In the genomic region with DNA sequence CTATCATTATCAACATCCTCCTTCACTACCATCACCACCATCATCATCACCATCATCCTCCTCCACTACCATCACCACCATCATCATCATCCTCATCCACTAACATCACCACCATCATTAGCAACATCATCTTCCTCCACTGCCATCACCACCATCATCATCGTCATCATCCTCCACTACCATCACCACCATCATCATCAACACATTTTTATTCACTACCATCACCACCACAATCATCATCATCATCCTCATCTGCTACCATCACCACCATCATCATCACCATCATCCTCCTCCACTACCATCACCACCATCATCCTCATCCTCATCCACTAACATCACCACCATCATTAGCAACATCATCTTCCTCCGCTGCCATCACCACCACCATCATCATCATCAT, we compare ENCODE assay signal across 5 cellular contexts.
A peak's percentile ranks its signal among the peaks of the same experiment; 100 is the strongest.
DNase-seq lines count a peak whose midpoint lies in the region; ATAC-seq, FAIRE-seq and TF ChIP-seq lines count a peak whose summit lies in the region.
"Not testable (repeated sequence)": the region's sequence is repeated elsewhere in the genome, so short reads cannot be mapped to it uniquely, and the experiment has no call there.

No MANE protein-coding gene starts in this region.

- CTCF ChIA-PET in HEK293 (lab: Yijun Ruan, JAX); GM12878 (lab: Yijun Ruan, JAX); HepG2 (lab: Yijun Ruan, JAX; ENCODE audit: low intra/inter-chr PET ratio, low total read pairs): not testable (repeated sequence)

- DNase-seq in GM12878 (ENCODE audit: low read depth, low spot score); bronchial epithelial cell (ENCODE audit: low read depth); HepG2 (ENCODE audit: low spot score); urothelium cell line (ENCODE audit: low spot score): not testable (repeated sequence)

- BruUV-seq in GM12878 (replicated peaks; lab: Mats Ljungman, UMichigan); HepG2 (replicated peaks; lab: Mats Ljungman, UMichigan): not testable (repeated sequence)

- H3K9ac ChIP-seq in GM12878 (ENCODE audit: control insufficient read depth, insufficient read depth, low read length); HepG2 (ENCODE audit: insufficient read depth, low read depth, low read length): not testable (repeated sequence)

- TF ChIP-seq POLR2A in GM12878 (IDR thresholded peaks at IDR 0.05; ENCODE audit: low read depth, low read length); HepG2 (IDR thresholded peaks at IDR 0.05; ENCODE audit: insufficient read depth in 1 of 2, low read depth in 2 of 2, low read length in 2 of 2): not testable (repeated sequence)

- WGBS in GM12878 (ENCODE audit: insufficient coverage, insufficient replicate concordance, low lambda C conversion rate, missing lambda C conversion rate), result 0% methylated on average over 2 of the region's 2 CpGs
- 3% methylated on average over 2 of the region's 2 CpGs for WGBS in HepG2 (ENCODE audit: low lambda C conversion rate)

- not testable (repeated sequence) for TF ChIP-seq CTCF in HEK293 (tag by site-specific recombination; IDR thresholded peaks at IDR 0.05); GM12878 (IDR thresholded peaks at IDR 0.05 in 2 of 3, conservative IDR thresholded peaks at IDR 0.05 in 1 of 3; ENCODE audit: control insufficient read depth in 2 of 3, extremely low read depth in 1 of 3, insufficient read depth in 1 of 3, low read depth in 3 of 3, low read length in 3 of 3); bronchial epithelial cell (IDR thresholded peaks at IDR 0.05; ENCODE audit: insufficient read depth, low read length, severe bottlenecking); HepG2 (CRISPR knock-in tag; IDR thresholded peaks at IDR 0.05)

- not testable (repeated sequence) for H3K9me3 ChIP-seq in HEK293 (ENCODE audit: control insufficient read depth, insufficient read depth, low read depth, low read length); GM12878 (replicated peaks; ENCODE audit: control insufficient read depth, insufficient read depth, low read length)
- peaks cover 16% of the 10 kb centered on the region for H3K9me3 ChIP-seq in HepG2 (ENCODE audit: low read length)

- RAD21 ChIA-PET in GM12878 (lab: Charles Lee; ENCODE audit: unreplicated experiment), result not testable (repeated sequence)

- TF ChIP-seq RAD21 in GM12878 (IDR thresholded peaks at IDR 0.05; ENCODE audit: insufficient read depth, low read depth, low read length); HepG2 (CRISPR knock-in tag; IDR thresholded peaks at IDR 0.05): not testable (repeated sequence)

- FAIRE-seq in GM12878 (lab: Jason Lieb, UNC) (peak; percentile 80), bronchial epithelial cell (lab: Jason Lieb, UNC) (peak; percentile 23), urothelium cell line (lab: Jason Lieb, UNC) (peak; percentile 99)
- not testable (repeated sequence) for FAIRE-seq in HepG2 (lab: Jason Lieb, UNC)

- not testable (repeated sequence) for H3K79me2 ChIP-seq in GM12878 (ENCODE audit: control insufficient read depth, insufficient read depth, low read length); HepG2 (ENCODE audit: insufficient read depth, low read length)

- intact Hi-C loops in GM12878 (cut with micrococcal nuclease; ENCODE audit: unreplicated experiment); HepG2 (cut with micrococcal nuclease; ENCODE audit: unreplicated experiment): not testable (repeated sequence)

- H3K4me2 ChIP-seq in GM12878 (ENCODE audit: control insufficient read depth, insufficient read depth); HepG2 (ENCODE audit: low read depth, low read length): not testable (repeated sequence)

- not testable (repeated sequence) for H3K27ac ChIP-seq in HEK293 (ENCODE audit: extremely low read depth, low read depth, low read length); GM12878 (ENCODE audit: control insufficient read depth, insufficient read depth); HepG2 (ENCODE audit: extremely low read length, insufficient read depth, low read length)

- not testable (repeated sequence) for H2AFZ ChIP-seq in GM12878 (ENCODE audit: control insufficient read depth, low read depth, low read length); HepG2 (ENCODE audit: low read length)

- in situ Hi-C loops in GM12878 (cut with MboI); HepG2 (cut with HindIII; ENCODE audit: extremely low pct_ligation_motif_present, low pct_unique_long_range_greater_than_20kb): not testable (repeated sequence)

- H4K20me1 ChIP-seq in GM12878 (ENCODE audit: control insufficient read depth, insufficient read depth); HepG2 (ENCODE audit: insufficient read depth, low read length): not testable (repeated sequence)

- not testable (repeated sequence) for H3K4me1 ChIP-seq in HEK293 (ENCODE audit: control insufficient read depth, insufficient read depth, low read length); GM12878 (ENCODE audit: control insufficient read depth, insufficient read depth, low read length); HepG2 (ENCODE audit: insufficient read depth, low read length)

- not testable (repeated sequence) for TF ChIP-seq EP300 in GM12878 (IDR thresholded peaks at IDR 0.05; ENCODE audit: borderline replicate concordance in 1 of 2, control insufficient read depth in 1 of 2, low read depth in 2 of 2, low read length in 2 of 2); HepG2 (IDR thresholded peaks at IDR 0.05; ENCODE audit: low read depth in 2 of 2, low read length in 2 of 2); HepG2 (CRISPR knock-in tag; IDR thresholded peaks at IDR 0.05; ENCODE audit: borderline replicate concordance)

- not testable (repeated sequence) for H3K36me3 ChIP-seq in HEK293 (ENCODE audit: control insufficient read depth in 2 of 2, insufficient read depth in 1 of 2, low read length in 2 of 2); GM12878 (ENCODE audit: control insufficient read depth in 2 of 2, insufficient read depth in 2 of 2, low read length in 1 of 2); bronchial epithelial cell (ENCODE audit: control insufficient read depth, insufficient read depth, low read length); HepG2 (replicated peaks in 1 of 2; ENCODE audit: control insufficient read depth in 1 of 2, insufficient read depth in 2 of 2, low read length in 2 of 2)

- not testable (repeated sequence) for H3K4me3 ChIP-seq in HEK293 (ENCODE audit: low read depth, low read length); GM12878; bronchial epithelial cell (ENCODE audit: low read depth, low read length); HepG2 (replicated peaks in 1 of 3; ENCODE audit: insufficient read depth in 1 of 3, low read depth in 2 of 3, low read length in 3 of 3)

- H3K27me3 ChIP-seq in GM12878 (replicated peaks in 1 of 2; ENCODE audit: control insufficient read depth in 2 of 2, insufficient read depth in 2 of 2, low read length in 1 of 2); bronchial epithelial cell (ENCODE audit: control insufficient read depth, insufficient read depth, low read length); HepG2 (ENCODE audit: control insufficient read depth in 1 of 2, insufficient read depth in 2 of 2, low read length in 2 of 2): not testable (repeated sequence)

- POLR2A ChIA-PET in HEK293 (lab: Yijun Ruan, JAX); GM12878 (lab: Charles Lee); HepG2 (lab: Yijun Ruan, JAX): not testable (repeated sequence)

- not testable (repeated sequence) for ATAC-seq in GM12878, HepG2

- SMC1A ChIA-PET in GM12878 (lab: Charles Lee; ENCODE audit: uncharacterized antibody, unreplicated experiment), result not testable (repeated sequence)

TF ChIP-seq in HepG2, 621 proteins besides CTCF, POLR2A, EP300 and RAD21:
- TF ChIP-seq CREB1 (IDR thresholded peaks at IDR 0.05), result peak; percentile 93
- not testable (repeated sequence) for TF ChIP-seq CREB1, ATF7 (CRISPR knock-in tag; IDR thresholded peaks at IDR 0.05)
- TF ChIP-seq ATF7 (IDR thresholded peaks at IDR 0.05), result 0 out of 2 replicates have a peak, but pooled peaks have one; percentile 1
